In genomic region chr6:11538799-11539468, GRCh38 we compare ENCODE assay signal across 1 cellular context.
TF ChIP-seq lines count a peak whose summit lies in the region.

No MANE protein-coding gene starts in this region.

TF ChIP-seq in GM12878, 131 proteins besides CTCF, POLR2A, EP300 and RAD21 (continued from another document):
- TF ChIP-seq BCL3 (IDR thresholded peaks at IDR 0.05; ENCODE audit: borderline replicate concordance, insufficient read depth, low read depth, low read length, poor library complexity, severe bottlenecking) (no peak), PML (IDR thresholded peaks at IDR 0.05; ENCODE audit: low read length) (no peak), USF1 (IDR thresholded peaks at IDR 0.05; ENCODE audit: borderline replicate concordance, extremely low read length, insufficient read depth, low read depth, low read length) (no peak), RAD51 (IDR thresholded peaks at IDR 0.05) (no peak), RUNX3 (IDR thresholded peaks at IDR 0.05; ENCODE audit: low read length) (no peak; the same call in 1 of the 2 replicates), ZNF592 (IDR thresholded peaks at IDR 0.05) (no peak), ESRRA (IDR thresholded peaks at IDR 0.05; ENCODE audit: low read length) (no peak), CREB1 (IDR thresholded peaks at IDR 0.05; ENCODE audit: low read depth) (0 out of 2 replicates have a peak, but pooled peaks have one; percentile 12), PAX5 (IDR thresholded peaks at IDR 0.05; ENCODE audit: borderline replicate concordance, low read depth, low read length) (no peak), NRF1 (conservative IDR thresholded peaks at IDR 0.05; ENCODE audit: low read depth, low read length) (no peak)
